In the genomic region with DNA sequence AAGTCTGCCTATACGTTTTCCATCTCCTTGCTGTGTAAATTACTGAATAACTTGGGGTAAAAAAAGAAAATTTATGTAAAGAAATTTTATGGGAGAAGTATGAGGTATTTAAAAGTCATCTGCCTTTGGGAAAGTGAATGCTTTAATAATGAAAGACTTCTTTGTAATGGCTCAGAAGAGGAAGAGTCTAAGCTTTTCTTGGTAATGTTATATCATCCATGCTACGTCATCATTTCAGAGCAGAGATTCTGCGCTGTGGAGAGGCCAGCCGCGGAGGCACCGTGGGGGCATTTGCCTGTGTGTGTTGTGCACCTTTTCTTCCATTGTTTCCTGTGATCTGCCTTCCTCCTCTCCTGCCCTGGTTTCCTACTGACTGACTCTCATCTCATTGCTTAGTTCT, we compare ENCODE assay signal across 15 cellular contexts.
"Had no signal": no experiment of that assay in that cellular context is flagged by ENCODE, and none has a peak within 500 bp of the region (broad histone marks: within the 10 kb centered on the region; RNA-seq: fewer than 3 reads in every experiment).

No MANE protein-coding gene starts in this region.

- H3K27me3 ChIP-seq: dorsolateral prefrontal cortex, heart right ventricle, left lung, transverse colon had no signal

- H3K9me3 ChIP-seq: heart right ventricle, left lung, transverse colon had no signal

- H3K4me1 ChIP-seq: left lung, transverse colon had no signal

- H3K4me3 ChIP-seq: dorsolateral prefrontal cortex, heart right ventricle, left lung, transverse colon had no signal

- H3K27me3 Mint-ChIP-seq: activated naive CD8-positive, alpha-beta T cell treated with anti-CD3 and anti-CD28 coated beads, Interleukin-2, amount 10 ng/mL, durations not matched to agents 7 days and 5 days had no signal

- ATAC-seq: heart right ventricle, left lung, right cardiac atrium had no signal

- DNase-seq: activated CD4-positive, alpha-beta T cell treated with anti-CD3 and anti-CD28 coated beads for 1 hour; activated CD8-positive, alpha-beta memory T cell treated with anti-CD3 and anti-CD28 coated beads for 24 hours; activated effector memory CD4-positive, alpha-beta T cell treated with Interleukin-2 at 50 U/mL for 16 hours; activated naive CD8-positive, alpha-beta T cell treated with anti-CD3 and anti-CD28 coated beads, Interleukin-2, amount 10 ng/mL, durations not matched to agents 7 days and 5 days; aorta; dorsolateral prefrontal cortex; foreskin melanocyte; heart right ventricle; islet precursor cell; left lung; mesenchymal stem cell; right cardiac atrium; SIG-M5; small intestine; transverse colon had no signal

- H3K4me3 Mint-ChIP-seq: activated naive CD8-positive, alpha-beta T cell treated with anti-CD3 and anti-CD28 coated beads, Interleukin-2, amount 10 ng/mL, durations not matched to agents 7 days and 5 days had no signal

- H3K27ac ChIP-seq: dorsolateral prefrontal cortex, heart right ventricle, left lung, transverse colon had no signal
